In genomic region chrX:78665286-78665685, GRCh38 we compare ENCODE assay signal across 1 cellular context.
TF ChIP-seq lines count a peak whose summit lies in the region.

No MANE protein-coding gene starts in this region.

TF ChIP-seq in IMR-90, 13 proteins besides CTCF, POLR2A, EP300 and RAD21 (continued from another document):
- no peak for TF ChIP-seq ELK1 (IDR thresholded peaks at IDR 0.05; ENCODE audit: borderline replicate concordance, low read depth, low read length)
- TF ChIP-seq BHLHE40 (IDR thresholded peaks at IDR 0.05; ENCODE audit: low read depth, low read length): no peak
- no peak for TF ChIP-seq MXI1 (IDR thresholded peaks at IDR 0.05; ENCODE audit: borderline replicate concordance, low read depth, low read length)
